In the genomic region with DNA sequence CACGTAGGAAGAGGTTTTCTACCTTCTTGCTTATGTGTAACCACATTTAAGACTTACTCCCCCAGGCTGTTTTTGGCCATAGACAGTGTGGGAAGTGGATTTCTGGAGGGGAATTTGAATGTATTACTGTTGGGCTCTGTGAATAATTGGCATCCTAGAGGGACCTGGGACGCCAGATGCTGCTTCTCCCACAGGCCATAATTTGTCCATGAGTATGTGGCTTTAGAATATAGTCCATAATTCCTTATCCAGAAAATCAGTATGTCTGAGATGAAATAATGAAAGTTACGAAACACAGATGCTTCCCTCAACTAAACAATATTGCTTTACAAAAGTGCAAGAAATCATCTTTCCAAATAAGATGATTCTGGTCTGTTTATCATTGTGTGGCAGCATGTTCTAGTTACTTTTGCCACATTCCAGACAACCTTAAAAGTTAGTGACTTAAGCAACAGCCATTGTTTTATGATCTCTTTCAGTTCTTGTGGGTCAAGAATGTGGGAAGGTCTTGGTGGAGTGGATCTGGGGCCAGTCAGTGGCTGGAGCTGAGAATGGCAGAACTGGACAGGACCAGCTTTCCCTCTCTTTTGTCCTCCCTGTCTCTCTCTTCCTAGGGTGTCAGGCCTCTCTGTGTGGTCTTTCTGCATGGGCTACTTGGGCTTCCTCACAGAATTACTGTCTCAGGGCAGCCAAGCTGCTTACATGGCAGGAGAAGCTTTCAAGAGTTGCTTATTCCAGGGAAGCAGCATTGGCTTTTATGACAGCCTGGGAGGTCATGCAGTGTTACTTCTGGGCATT, we compare ENCODE assay signal across 19 cellular contexts.
A peak's percentile ranks its signal among the peaks of the same experiment; 100 is the strongest.
DNase-seq lines count a peak whose midpoint lies in the region; TF ChIP-seq lines count a peak whose summit lies in the region.
"Had no signal": no experiment of that assay in that cellular context is flagged by ENCODE, and none has a peak within 500 bp of the region (broad histone marks: within the 10 kb centered on the region; RNA-seq: fewer than 3 reads in every experiment).

No MANE protein-coding gene starts in this region.

- peaks cover 3% of the 10 kb centered on the region; the same call in 1 of the 2 replicates for H3K79me2 ChIP-seq in H9 (ENCODE audit: insufficient read depth, low read length)

- no peak overlapping the region for H3K4me3 Mint-ChIP-seq in HFFc6
- H3K4me3 Mint-ChIP-seq in nephron, result peak overlapping the region in 1 of 3 experiments; percentile 16
- H3K4me3 Mint-ChIP-seq in H9, result no peak overlapping the region
- H3K4me3 Mint-ChIP-seq: GM23338 had no signal

- H3K18ac ChIP-seq in H9 (ENCODE audit: insufficient read length, low read depth, low read length), result no peak overlapping the region

- no peak for TF ChIP-seq EP300 in esophagus muscularis mucosa (IDR thresholded peaks at IDR 0.05)

- no peak for TF ChIP-seq POLR2A in esophagus muscularis mucosa (IDR thresholded peaks at IDR 0.05; ENCODE audit: low read depth)

- H3K4me1 Mint-ChIP-seq in HFFc6 (ENCODE audit: low read depth) (peaks cover 39% of the 10 kb centered on the region), nephron (peaks cover 50% of the 10 kb centered on the region), H9 (peaks cover 2 to 7% of the 10 kb centered on the region in 2 experiments; a peak in 1 of 4 replicates)
- H3K4me1 Mint-ChIP-seq: GM23338 had no signal

- H3K79me1 ChIP-seq in H9 (ENCODE audit: insufficient read depth, low read depth, low read length, poor library complexity, severe bottlenecking), result no peaks in the 10 kb centered on the region

- no peak for TF ChIP-seq CTCF in HFFc6 (IDR thresholded peaks at IDR 0.05)
- no peak for TF ChIP-seq CTCF in esophagus muscularis mucosa (IDR thresholded peaks at IDR 0.05)
- TF ChIP-seq CTCF in nephron (IDR thresholded peaks at IDR 0.05; ENCODE audit: unreplicated experiment in 3 of 3), result no peak
- TF ChIP-seq CTCF in H9 (conservative IDR thresholded peaks at IDR 0.05), result no peak
- TF ChIP-seq CTCF in GM20000 (IDR thresholded peaks at IDR 0.05; ENCODE audit: extremely low read depth, missing control alignments), result no peak
- no peak for TF ChIP-seq CTCF in brain microvascular endothelial cell (IDR thresholded peaks at IDR 0.05; ENCODE audit: low read depth, low read length, missing control alignments)

- 94% methylated on average over 3 of the region's 3 CpGs for WGBS in esophagus muscularis mucosa
- WGBS in H9 (ENCODE audit: extremely low coverage, insufficient read length, low lambda C conversion rate), result no CpG with 5 or more reads among the region's 3 CpGs

- no peak overlapping the region for H3K4ac ChIP-seq in H9 (ENCODE audit: low read depth, low read length)

- no peak overlapping the region for H3K27ac ChIP-seq in esophagus muscularis mucosa (replicated peaks in 1 of 4)
- H3K27ac ChIP-seq in H9 (ENCODE audit: insufficient read length, low read depth, low read length), result no peak overlapping the region
- H3K27ac ChIP-seq in brain microvascular endothelial cell, result no peak overlapping the region
- H3K27ac ChIP-seq: HL-60, RWPE1, SK-N-MC had no signal

- H3K27me3 Mint-ChIP-seq in HFFc6 (ENCODE audit: insufficient read depth) (no peaks in the 10 kb centered on the region; the same call in none of the 2 replicates), nephron (ENCODE audit: low read depth) (no peaks in the 10 kb centered on the region), H9 (ENCODE audit: low read depth) (no peaks in the 10 kb centered on the region; the same call in 1 of the 2 replicates)

- H3K14ac ChIP-seq in H9 (ENCODE audit: insufficient read depth, low read length), result no peak overlapping the region

- no peak overlapping the region for H2AFZ ChIP-seq in H9 (ENCODE audit: low read length)
- H2AFZ ChIP-seq: GM23338 had no signal

- no peak overlapping the region for H3K9ac ChIP-seq in H9 (ENCODE audit: extremely low read depth, insufficient read length, low read length)

- no peak overlapping the region for H3T11ph ChIP-seq in H9 (ENCODE audit: low read length)

- no peak overlapping the region for H2AK5ac ChIP-seq in H9 (ENCODE audit: insufficient read length, low read length)

- H3K9me3 Mint-ChIP-seq in HFFc6, result peaks cover 17% of the 10 kb centered on the region
- peaks cover 9% of the 10 kb centered on the region for H3K9me3 Mint-ChIP-seq in nephron
- peaks cover 16 to 17% of the 10 kb centered on the region in 2 experiments for H3K9me3 Mint-ChIP-seq in H9

- H3K4me1 ChIP-seq in esophagus muscularis mucosa, result peaks cover 29 to 50% (median 42%) of the 10 kb centered on the region in 4 donors
- no peaks in the 10 kb centered on the region for H3K4me1 ChIP-seq in H9 (ENCODE audit: insufficient read depth, low read length)
- H3K4me1 ChIP-seq: Caco-2 had no signal

- no peak overlapping the region for H2BK20ac ChIP-seq in H9 (ENCODE audit: low read depth, low read length, poor library complexity, severe bottlenecking)

- no peak overlapping the region for H4K91ac ChIP-seq in H9 (ENCODE audit: insufficient read length, low read depth, low read length)

- H4K5ac ChIP-seq in H9 (ENCODE audit: insufficient read length, low read depth, low read length), result no peak overlapping the region

- H3K23me2 ChIP-seq in H9 (ENCODE audit: insufficient read length, low read depth, low read length, poor library complexity, severe bottlenecking), result no peaks in the 10 kb centered on the region

- in situ Hi-C loops in brain microvascular endothelial cell (cut with HindIII; ENCODE audit: low pct_ligation_motif_present, low sequenced_read_pairs), result no loop called here

- H3K36me3 ChIP-seq in esophagus muscularis mucosa (peaks cover 0 to 10% (median 5%) of the 10 kb centered on the region in 4 donors), brain microvascular endothelial cell (replicated peaks) (no peaks in the 10 kb centered on the region)

- H3K4me2 ChIP-seq in H9 (ENCODE audit: insufficient read depth, insufficient read length, low read length), result no peak overlapping the region
- H3K4me2 ChIP-seq: GM23338 had no signal

- H4K8ac ChIP-seq in H9 (replicated peaks; ENCODE audit: insufficient read length, low read depth, low read length), result no peak overlapping the region

- no peak overlapping the region for H3K23ac ChIP-seq in H9 (ENCODE audit: insufficient read length, low read depth, low read length)

- no peak overlapping the region for H2BK5ac ChIP-seq in H9 (ENCODE audit: insufficient read length, low read length)

- DNase-seq in AG08395 (ENCODE audit: low spot score) (peak; percentile 22), HFFc6 (no peak), esophagus muscularis mucosa (ENCODE audit: extremely low spot score) (peak; percentile 57), H9 (no peak), GM20000 (ENCODE audit: low spot score) (no peak), NCI-H2029 (lab: John Stamatoyannopoulos, UW) (no peak), brain microvascular endothelial cell (no peak)
- DNase-seq: Caco-2, NCI-H1417 treated with DMSO at 0.1 percent for 48 hours, NCI-H1930, NCI-H510A treated with DMSO at 0.1 percent for 48 hours, NCI-H82, PC-3 had no signal

- peak overlapping the region; percentile 46; the same call in 1 of the 2 replicates for H3K27ac Mint-ChIP-seq in HFFc6
- peak overlapping the region; percentile 44 to 57 (median 57) for H3K27ac Mint-ChIP-seq in nephron
- no peak overlapping the region for H3K27ac Mint-ChIP-seq in H9
- H3K27ac Mint-ChIP-seq: GM23338 had no signal

- H3K27me3 ChIP-seq in esophagus muscularis mucosa, result no peaks in the 10 kb centered on the region
- no peaks in the 10 kb centered on the region for H3K27me3 ChIP-seq in H9 (ENCODE audit: insufficient read depth, low read length)
- H3K27me3 ChIP-seq in brain microvascular endothelial cell (replicated peaks), result no peaks in the 10 kb centered on the region

- H2BK120ac ChIP-seq in H9 (ENCODE audit: low read depth, low read length, poor library complexity, severe bottlenecking), result no peak overlapping the region

- no peak overlapping the region for H2BK15ac ChIP-seq in H9 (ENCODE audit: low read depth, low read length)

- no peak overlapping the region for H3K4me3 ChIP-seq in esophagus muscularis mucosa
- no peak overlapping the region for H3K4me3 ChIP-seq in brain microvascular endothelial cell (ENCODE audit: low read depth, low read length)
- H3K4me3 ChIP-seq: GM12878, GM23338, SK-N-MC had no signal

- H3K9me3 ChIP-seq in esophagus muscularis mucosa (peaks cover 0 to 3% (median 0%) of the 10 kb centered on the region in 4 donors), H9 (ENCODE audit: control insufficient read depth, low read depth, low read length) (peaks cover 6% of the 10 kb centered on the region)
- H3K9me3 ChIP-seq: Caco-2 had no signal

- H3K36me3 Mint-ChIP-seq in HFFc6 (ENCODE audit: low read depth), result peaks cover 36% of the 10 kb centered on the region
- peaks cover 49% of the 10 kb centered on the region for H3K36me3 Mint-ChIP-seq in nephron (ENCODE audit: low read depth)
- H3K36me3 Mint-ChIP-seq in H9 (ENCODE audit: insufficient read depth in 1 of 3, low read depth in 3 of 3), result peaks cover 20 to 40% (median 32%) of the 10 kb centered on the region in 3 experiments

- H4K20me1 ChIP-seq in H9 (ENCODE audit: control insufficient read depth, insufficient read depth, insufficient read length), result no peaks in the 10 kb centered on the region

- H3K56ac ChIP-seq in H9 (ENCODE audit: insufficient read length, low read depth, low read length), result no peak overlapping the region

- H2BK12ac ChIP-seq in H9 (ENCODE audit: insufficient read length, low read depth, low read length), result no peak overlapping the region

- intact Hi-C loops in esophagus muscularis mucosa (cut with DNase I), result no loop called here

Comparison
In these comparisons a context has a peak if more than half of its experiments do, and no peak if none do; other contexts are left out.
1. DNase-seq: peak in AG08395 (single experiment) and esophagus muscularis mucosa (single experiment); none in HFFc6 (single experiment), H9 (single experiment), GM20000 (single experiment), NCI-H2029 (single experiment) and brain microvascular endothelial cell (single experiment).
2. H3K27ac Mint-ChIP-seq: peak in HFFc6 (single experiment) and nephron (3 of 3); none in H9 (0 of 3).